In the genomic region with DNA sequence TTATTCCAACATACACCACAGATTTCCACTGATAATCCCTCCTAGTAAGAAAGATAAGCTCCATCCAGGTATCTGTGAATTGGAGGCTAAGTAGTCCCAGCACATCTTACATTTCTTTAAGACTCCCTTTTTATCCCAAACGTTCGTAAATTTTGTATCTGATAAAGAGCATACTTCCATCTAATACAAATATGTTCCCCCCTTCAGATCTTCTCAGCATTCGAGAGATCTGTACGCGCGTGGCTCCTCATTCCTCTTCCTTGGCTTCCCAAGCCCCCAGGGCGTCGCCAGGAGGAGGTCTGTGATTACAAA, we compare ENCODE assay signal across 10 cellular contexts. TPM values are rescaled to one million over a fixed set of nuclear protein-coding genes. Genes with fewer than 3 reads are reported as not detected.
A peak's percentile ranks its signal among the peaks of the same experiment; 100 is the strongest.
DNase-seq lines count a peak whose midpoint lies in the region; ATAC-seq and TF ChIP-seq lines count a peak whose summit lies in the region.
"Had no signal": no experiment of that assay in that cellular context is flagged by ENCODE, and none has a peak within 500 bp of the region (broad histone marks: within the 10 kb centered on the region; RNA-seq: fewer than 3 reads in every experiment).

No MANE protein-coding gene starts in this region.

- H3K27ac ChIP-seq in SK-N-MC (peak overlapping the region; percentile 70; the same call in 1 of the 2 replicates), skin epidermis (no peak overlapping the region)

- no TSS peak for BruUV-seq in Caco-2 (replicated peaks; lab: Mats Ljungman, UMichigan)

- ATAC-seq in activated CD4-positive, alpha-beta T cell treated with anti-CD3 and anti-CD28 coated beads for 36 hours: no peak
- no peak for ATAC-seq in GM21576 (IDR thresholded peaks at IDR 0.05; ENCODE audit: unreplicated experiment)
- no peak for ATAC-seq in GM19035 (IDR thresholded peaks at IDR 0.05; ENCODE audit: unreplicated experiment)

- H3K4me1 ChIP-seq in Caco-2: no peaks in the 10 kb centered on the region

- peaks cover 23% of the 10 kb centered on the region for H3K4me1 Mint-ChIP-seq in activated CD4-positive, alpha-beta T cell treated with anti-CD3 and anti-CD28 coated beads for 36 hours
- peaks cover 3% of the 10 kb centered on the region for H3K4me1 Mint-ChIP-seq in Caco-2 (ENCODE audit: low read depth, unreplicated experiment)

- peaks cover 28% of the 10 kb centered on the region for H3K36me3 ChIP-seq in SK-N-MC (ENCODE audit: insufficient read depth, low read length)
- no peaks in the 10 kb centered on the region for H3K36me3 ChIP-seq in Caco-2 (ENCODE audit: control insufficient read depth, insufficient read depth, low read length)
- H3K36me3 ChIP-seq: MG63 had no signal

- peaks cover 2% of the 10 kb centered on the region for H3K36me3 Mint-ChIP-seq in activated CD4-positive, alpha-beta T cell treated with anti-CD3 and anti-CD28 coated beads for 36 hours (ENCODE audit: low read depth)
- H3K36me3 Mint-ChIP-seq in Caco-2 (ENCODE audit: insufficient read depth, unreplicated experiment): peaks cover 5% of the 10 kb centered on the region

- CTCF ChIA-PET in activated CD4-positive, alpha-beta T cell treated with anti-CD3 and anti-CD28 coated beads for 36 hours (lab: Charles Lee): interaction anchor here (2.2 kb wide), 1 partner anchor 34 kb away, joined by 7 read pairs; a partner anchor contains a TSS
- CTCF ChIA-PET in Caco-2 (lab: Charles Lee): no interaction called here

- peaks cover 75% of the 10 kb centered on the region for H3K27me3 Mint-ChIP-seq in activated CD4-positive, alpha-beta T cell treated with anti-CD3 and anti-CD28 coated beads for 36 hours
- no peaks in the 10 kb centered on the region for H3K27me3 Mint-ChIP-seq in Caco-2 (ENCODE audit: insufficient read depth, unreplicated experiment)

- H3K9me3 Mint-ChIP-seq in activated CD4-positive, alpha-beta T cell treated with anti-CD3 and anti-CD28 coated beads for 36 hours (ENCODE audit: low read depth): peaks cover 6% of the 10 kb centered on the region
- H3K9me3 Mint-ChIP-seq in Caco-2 (ENCODE audit: unreplicated experiment): no peaks in the 10 kb centered on the region

- H3K9ac ChIP-seq in SK-N-MC (ENCODE audit: insufficient read length): peak overlapping the region; percentile 86

- POLR2A ChIA-PET in activated CD4-positive, alpha-beta T cell treated with anti-CD3 and anti-CD28 coated beads for 36 hours (lab: Charles Lee): no interaction called here
- POLR2A ChIA-PET in Caco-2 (lab: Charles Lee): no interaction called here

- intact Hi-C loops in activated CD4-positive, alpha-beta T cell treated with anti-CD3 and anti-CD28 coated beads for 36 hours (cut with DNase I, micrococcal nuclease): loop anchor here (2.0 kb wide), 2 partner anchors 21 to 35 kb away; a partner anchor contains a TSS
- intact Hi-C loops in Caco-2 (cut with micrococcal nuclease; ENCODE audit: unreplicated experiment): no loop called here

- H3K27me3 ChIP-seq in Caco-2 (replicated peaks; ENCODE audit: control insufficient read depth, insufficient read depth, low read length): no peaks in the 10 kb centered on the region
- H3K27me3 ChIP-seq: MG63 had no signal

- H3K4me3 ChIP-seq in SK-N-MC (peak overlapping the region; percentile 85), fibroblast of mammary gland (ENCODE audit: control insufficient read depth, low read depth, low read length) (peak overlapping the region; percentile 60), skin epidermis (peak overlapping the region in 5 of 7 experiments; percentile 17 to 49 (median 31)), Caco-2 (ENCODE audit: low read depth, low read length) (no peak overlapping the region)
- H3K4me3 ChIP-seq: MG63 had no signal

- DNase-seq in activated CD4-positive, alpha-beta T cell treated with anti-CD3 and anti-CD28 coated beads for 36 hours: no peak
- DNase-seq in activated CD4-positive, alpha-beta T cell treated with anti-CD3 and anti-CD28 coated beads, Interleukin-2, amount 50 U/mL, for 1 hour: no peak
- no peak for DNase-seq in SK-N-MC (ENCODE audit: low read depth, low spot score)
- no peak for DNase-seq in fibroblast of mammary gland (ENCODE audit: low read depth)
- DNase-seq in Caco-2: no peak
- DNase-seq: activated CD4-positive, alpha-beta T cell treated with anti-CD3 and anti-CD28 coated beads, Interleukin-2, amount 50 U/mL, for 48 hours; MG63 had no signal

- no peak overlapping the region for H3K27ac Mint-ChIP-seq in activated CD4-positive, alpha-beta T cell treated with anti-CD3 and anti-CD28 coated beads for 36 hours
- H3K27ac Mint-ChIP-seq in Caco-2 (ENCODE audit: unreplicated experiment): no peak overlapping the region

- TF ChIP-seq CTCF in fibroblast of mammary gland (conservative IDR thresholded peaks at IDR 0.05; ENCODE audit: control insufficient read depth, insufficient read depth, low read depth, low read length) (no peak), Caco-2 (IDR thresholded peaks at IDR 0.05; ENCODE audit: insufficient read depth in 1 of 2, low read depth in 1 of 2, low read length in 1 of 2, severe bottlenecking in 1 of 2, unreplicated experiment in 1 of 2) (no peak)

- H3K4me3 Mint-ChIP-seq in activated CD4-positive, alpha-beta T cell treated with anti-CD3 and anti-CD28 coated beads for 36 hours: peak overlapping the region; percentile 62
- H3K4me3 Mint-ChIP-seq in Caco-2 (ENCODE audit: unreplicated experiment): no peak overlapping the region

- H3K9me3 ChIP-seq in SK-N-MC (ENCODE audit: low read depth, low read length): no peaks in the 10 kb centered on the region
- H3K9me3 ChIP-seq in Caco-2: no peaks in the 10 kb centered on the region
- H3K9me3 ChIP-seq: MG63 had no signal

RNA-seq across cellular contexts. Expression of a gene that starts 20.0 kb away (rescaled TPM):
- total RNA-seq in activated CD4-positive, alpha-beta T cell treated with anti-CD3 and anti-CD28 coated beads for 36 hours: 1 to 10 TPM in 1 of 2 experiments, under 1 TPM in 1; 0.86 to 1.6 TPM
- total RNA-seq in Caco-2 (2022): 46.6 and 48.0 TPM in 2 replicates

RNA-seq across cellular contexts. Expression of a gene that starts 20.4 kb away (rescaled TPM):
- under 1 TPM; 0.21 to 0.23 TPM for total RNA-seq in activated CD4-positive, alpha-beta T cell treated with anti-CD3 and anti-CD28 coated beads for 36 hours
- 1.2 and 2.1 TPM in 2 replicates for total RNA-seq in Caco-2 (2022)

RNA-seq across cellular contexts. Expression of a gene that starts 34.9 kb away (rescaled TPM):
- total RNA-seq in activated CD4-positive, alpha-beta T cell treated with anti-CD3 and anti-CD28 coated beads for 36 hours: not detected
- 7.6 and 8.2 TPM in 2 replicates for total RNA-seq in Caco-2 (2022)

Comparison
In these comparisons a context has a peak if more than half of its experiments do, and no peak if none do; other contexts are left out.
1. RNA of a gene that starts 20.0 kb away (total RNA-seq): 46.6 to 48.0 TPM in Caco-2; 0.86 to 1.6 TPM in activated CD4-positive, alpha-beta T cell treated with anti-CD3 and anti-CD28 coated beads for 36 hours; every median in the first group is over 10 times any median in the second.